ENCODE assay signal across 23 cellular contexts in genomic region chr13:106302011-106302410, GRCh38.
A peak's percentile ranks its signal among the peaks of the same experiment; 100 is the strongest.
DNase-seq lines count a peak whose midpoint lies in the region; ATAC-seq and TF ChIP-seq lines count a peak whose summit lies in the region.
"Had no signal": no experiment of that assay in that cellular context is flagged by ENCODE, and none has a peak within 500 bp of the region (broad histone marks: within the 10 kb centered on the region; RNA-seq: fewer than 3 reads in every experiment).

No MANE protein-coding gene starts in this region.

- H3K4me3 ChIP-seq in RWPE2 (ENCODE audit: severe bottlenecking), result no peak overlapping the region
- H3K4me3 ChIP-seq in epithelial cell of esophagus (ENCODE audit: low read length), result no peak overlapping the region
- H3K4me3 ChIP-seq: A549 had no signal

- peaks cover 6% of the 10 kb centered on the region for H3K4me1 ChIP-seq in RWPE2 (ENCODE audit: insufficient read depth, poor library complexity, severe bottlenecking)
- H3K4me1 ChIP-seq: A549, Caco-2 had no signal

- H3K27me3 ChIP-seq in RWPE2 (ENCODE audit: insufficient read depth, poor library complexity, severe bottlenecking), result no peaks in the 10 kb centered on the region

- peak; percentile 68 for ATAC-seq in RWPE2 (ENCODE audit: low read depth)
- no peak for ATAC-seq in HG03442 (IDR thresholded peaks at IDR 0.05; ENCODE audit: unreplicated experiment)
- ATAC-seq in GM21576 (IDR thresholded peaks at IDR 0.05; ENCODE audit: unreplicated experiment), result no peak
- no peak for ATAC-seq in stimulated activated effector memory CD8-positive, alpha-beta T cell treated with anti-CD3 and anti-CD28 coated beads, Interleukin-12 subunit alpha, Interleukin-12 subunit beta, amount 100 ng/mL, for 72 hours
- ATAC-seq: A549; CD8-positive, alpha-beta T cell had no signal

- no peak overlapping the region for H3K27ac Mint-ChIP-seq in stimulated activated effector memory CD8-positive, alpha-beta T cell treated with anti-CD3 and anti-CD28 coated beads, Interleukin-12 subunit alpha, Interleukin-12 subunit beta, amount 100 ng/mL, for 72 hours
- H3K27ac Mint-ChIP-seq: CD8-positive, alpha-beta T cell had no signal

- DNase-seq in HPDE6-E6E7 (ENCODE audit: extremely low spot score) (peak; percentile 19), RWPE2 (ENCODE audit: low spot score) (no peak), epithelial cell of esophagus (ENCODE audit: low read depth) (peak; percentile 69), RKO (ENCODE audit: low spot score) (no peak)
- no peak for DNase-seq in stimulated activated effector memory CD8-positive, alpha-beta T cell treated with anti-CD3 and anti-CD28 coated beads, Interleukin-12 subunit alpha, Interleukin-12 subunit beta, amount 100 ng/mL, for 72 hours (ENCODE audit: low spot score in 2 of 2)
- DNase-seq: AML-193; C1 segment of cervical spinal cord; Caco-2; CD8-positive, alpha-beta T cell; H7; IMR-90; KG1; MM.1S; NCI-H2029; NCI-H446 treated with DMSO at 0.1 percent for 48 hours; NCI-H526; NCI-H82; NK-92 treated with Interleukin-12 subunit alpha and Interleukin-12 subunit beta, amount 100 ng/mL, for 24 hours; SHP77 treated with DMSO at 0.1 percent for 48 hours had no signal

- no peak overlapping the region for H3K4me3 Mint-ChIP-seq in stimulated activated effector memory CD8-positive, alpha-beta T cell treated with anti-CD3 and anti-CD28 coated beads, Interleukin-12 subunit alpha, Interleukin-12 subunit beta, amount 100 ng/mL, for 72 hours
- H3K4me3 Mint-ChIP-seq: CD8-positive, alpha-beta T cell had no signal

- TF ChIP-seq CTCF in RWPE2 (IDR thresholded peaks at IDR 0.05; ENCODE audit: poor library complexity, severe bottlenecking) (no peak), epithelial cell of esophagus (IDR thresholded peaks at IDR 0.05; ENCODE audit: insufficient read depth, low read depth, low read length, missing control alignments) (no peak)

- no peaks in the 10 kb centered on the region for H3K36me3 Mint-ChIP-seq in stimulated activated effector memory CD8-positive, alpha-beta T cell treated with anti-CD3 and anti-CD28 coated beads, Interleukin-12 subunit alpha, Interleukin-12 subunit beta, amount 100 ng/mL, for 72 hours
- H3K36me3 Mint-ChIP-seq: CD8-positive, alpha-beta T cell had no signal

- no peaks in the 10 kb centered on the region for H3K4me1 Mint-ChIP-seq in stimulated activated effector memory CD8-positive, alpha-beta T cell treated with anti-CD3 and anti-CD28 coated beads, Interleukin-12 subunit alpha, Interleukin-12 subunit beta, amount 100 ng/mL, for 72 hours

- H3K27ac ChIP-seq in RWPE2 (ENCODE audit: poor library complexity, severe bottlenecking), result no peak overlapping the region
- H3K27ac ChIP-seq: A549, RWPE1 had no signal

- H3K9me3 Mint-ChIP-seq in stimulated activated effector memory CD8-positive, alpha-beta T cell treated with anti-CD3 and anti-CD28 coated beads, Interleukin-12 subunit alpha, Interleukin-12 subunit beta, amount 100 ng/mL, for 72 hours, result peaks cover 10% of the 10 kb centered on the region

- H3K36me3 ChIP-seq in RWPE2 (ENCODE audit: low read depth), result no peaks in the 10 kb centered on the region

- H3K9me3 ChIP-seq in RWPE2 (ENCODE audit: severe bottlenecking), result peaks cover 6% of the 10 kb centered on the region
- H3K9me3 ChIP-seq: A549 had no signal

Comparison
In these comparisons a context has a peak if more than half of its experiments do, and no peak if none do; other contexts are left out.
1. DNase-seq: peak in HPDE6-E6E7 (single experiment) and epithelial cell of esophagus (single experiment); none in RWPE2 (single experiment), stimulated activated effector memory CD8-positive, alpha-beta T cell treated with anti-CD3 and anti-CD28 coated beads, Interleukin-12 subunit alpha, Interleukin-12 subunit beta, amount 100 ng/mL, for 72 hours (0 of 2) and RKO (single experiment).